ENCODE assay signal across 16 cellular contexts in genomic region chr5:141881886-141882285, GRCh38. TPM values are rescaled to one million over a fixed set of nuclear protein-coding genes. Genes with fewer than 3 reads are reported as not detected.
DNase-seq lines count a peak whose midpoint lies in the region; ATAC-seq, FAIRE-seq and TF ChIP-seq lines count a peak whose summit lies in the region.
"Had no signal": no experiment of that assay in that cellular context is flagged by ENCODE, and none has a peak within 500 bp of the region (broad histone marks: within the 10 kb centered on the region; RNA-seq: fewer than 3 reads in every experiment).

No MANE protein-coding gene starts in this region.

- intact Hi-C loops in kidney (cut with DNase I) = loop anchor here (5.0 kb wide), 2 partner anchors 175 to 190 kb away; no protein-coding TSS in a partner anchor

- H3K36me3 ChIP-seq in kidney (ENCODE audit: control insufficient read depth in 1 of 2, insufficient read depth in 2 of 2, low read length in 2 of 2) = no peaks in the 10 kb centered on the region
- H3K36me3 ChIP-seq in skeletal muscle tissue (ENCODE audit: control insufficient read depth in 3 of 3, insufficient read depth in 3 of 3, low read length in 3 of 3) = peaks cover 0 to 2% (median 0%) of the 10 kb centered on the region in 3 donors
- H3K36me3 ChIP-seq: ascending aorta, WERI-Rb-1 had no signal

- ATAC-seq in GM21786 (IDR thresholded peaks at IDR 0.05; ENCODE audit: unreplicated experiment) = no peak
- ATAC-seq in GM21447 (IDR thresholded peaks at IDR 0.05; ENCODE audit: unreplicated experiment) = no peak

- H3K9ac ChIP-seq in kidney (ENCODE audit: low read length in 2 of 2) (no peak overlapping the region), skeletal muscle tissue (ENCODE audit: low read depth in 1 of 3, low read length in 3 of 3) (no peak overlapping the region)

- H3K4me3 ChIP-seq in kidney (ENCODE audit: low read length in 2 of 2) = no peak overlapping the region
- H3K4me3 ChIP-seq in skeletal muscle tissue (ENCODE audit: low read length in 3 of 3) = no peak overlapping the region
- H3K4me3 ChIP-seq: ascending aorta had no signal

- FAIRE-seq in kidney (lab: Jason Lieb, UNC) = no peak
- FAIRE-seq: GM12891 had no signal

- H3K9me3 ChIP-seq in kidney (ENCODE audit: control insufficient read depth in 1 of 2, low read length in 2 of 2) (no peaks in the 10 kb centered on the region), skeletal muscle tissue (ENCODE audit: control insufficient read depth in 3 of 3, low read length in 3 of 3) (no peaks in the 10 kb centered on the region)
- H3K9me3 ChIP-seq: ascending aorta had no signal

- peak; percentile 7 for DNase-seq in NCI-H82 (lab: John Stamatoyannopoulos, UW)
- no peak for DNase-seq in NCI-H82 treated with DMSO at 0.1 percent for 48 hours (lab: John Stamatoyannopoulos, UW; ENCODE audit: unreplicated experiment)
- DNase-seq in caudate nucleus (lab: John Stamatoyannopoulos, UW) = no peak
- DNase-seq in kidney = peak; percentile 39
- DNase-seq in iPS-NIHi7 (ENCODE audit: extremely low spot score) = no peak
- DNase-seq: activated effector memory CD4-positive, alpha-beta T cell treated with Interleukin-2 at 50 U/mL for 16 hours; CD4-positive, alpha-beta memory T cell; immature natural killer cell; NCI-H1417 treated with DMSO at 0.1 percent for 48 hours; WERI-Rb-1 had no signal

- H3K27me3 ChIP-seq in skeletal muscle tissue (ENCODE audit: control insufficient read depth in 3 of 3, insufficient read depth in 3 of 3, low read length in 3 of 3) = peaks cover 50 to 61% (median 59%) of the 10 kb centered on the region in 3 donors

- peaks cover 4 to 21% of the 10 kb centered on the region in 2 donors for H3K4me1 ChIP-seq in kidney (ENCODE audit: control insufficient read depth in 1 of 2, insufficient read depth in 1 of 2, low read depth in 1 of 2, low read length in 2 of 2)
- peaks cover 42 to 47% (median 43%) of the 10 kb centered on the region in 3 donors for H3K4me1 ChIP-seq in skeletal muscle tissue (ENCODE audit: control insufficient read depth in 3 of 3, insufficient read depth in 3 of 3, low read length in 3 of 3)

- no peak for TF ChIP-seq CTCF in kidney (IDR thresholded peaks at IDR 0.05; ENCODE audit: borderline replicate concordance, extremely low read depth, insufficient read depth)

- peak overlapping the region; percentile 97 for H3K27ac ChIP-seq in caudate nucleus (ENCODE audit: low read depth, low read length)
- no peak overlapping the region for H3K27ac ChIP-seq in kidney (ENCODE audit: low read depth in 2 of 2, low read length in 2 of 2)
- peak overlapping the region; percentile 57 for H3K27ac ChIP-seq in skeletal muscle tissue (ENCODE audit: low read depth, low read length)
- H3K27ac ChIP-seq: ascending aorta, WERI-Rb-1 had no signal

RNA-seq across cellular contexts. Expression of gene PCDH1, which starts 3.7 kb away (rescaled TPM):
- total RNA-seq in kidney (147 TPM), skeletal muscle tissue (20.9 TPM)
- 37.3 TPM for polyA plus RNA-seq in kidney (ENCODE audit: insufficient read depth, low read depth, low replicate concordance)
- total RNA-seq: activated CD8-positive, alpha-beta memory T cell treated with anti-CD3 and anti-CD28 coated beads for 36 hours; CD4-positive, alpha-beta memory T cell had no signal
- polyA plus RNA-seq: CD4-positive, alpha-beta memory T cell had no signal

RNA-seq across cellular contexts. Expression of gene DELE1, which starts 41.8 kb away (rescaled TPM):
- total RNA-seq in kidney (82.3 TPM), skeletal muscle tissue (42.3 TPM)
- 67.7 TPM for polyA plus RNA-seq in kidney (ENCODE audit: insufficient read depth, low read depth, low replicate concordance)

Comparison
In these comparisons a context has a peak if more than half of its experiments do, and no peak if none do; other contexts are left out.
1. DNase-seq: peak in NCI-H82 (single experiment) and kidney (single experiment); none in NCI-H82 treated with DMSO at 0.1 percent for 48 hours (single experiment), caudate nucleus (0 of 61) and iPS-NIHi7 (single experiment).
2. H3K27ac ChIP-seq: peak in caudate nucleus (single experiment) and skeletal muscle tissue (single experiment); none in kidney (0 of 2).